ENCODE assay signal across 1 cellular context in genomic region chr11:1059759-1060158, GRCh38.
TF ChIP-seq lines count a peak whose summit lies in the region.

No MANE protein-coding gene starts in this region.

TF ChIP-seq in H1, 55 proteins besides CTCF, POLR2A, EP300 and RAD21:
- peak; percentile 29; the same call in 1 of the 2 replicates for TF ChIP-seq TBP (IDR thresholded peaks at IDR 0.05; ENCODE audit: low read depth, low read length)
- no peak for TF ChIP-seq CREB1 (IDR thresholded peaks at IDR 0.05)
TF ChIP-seq in H1: peak in this region for 1.
